ENCODE assay signal across 1 cellular context in the genomic region with DNA sequence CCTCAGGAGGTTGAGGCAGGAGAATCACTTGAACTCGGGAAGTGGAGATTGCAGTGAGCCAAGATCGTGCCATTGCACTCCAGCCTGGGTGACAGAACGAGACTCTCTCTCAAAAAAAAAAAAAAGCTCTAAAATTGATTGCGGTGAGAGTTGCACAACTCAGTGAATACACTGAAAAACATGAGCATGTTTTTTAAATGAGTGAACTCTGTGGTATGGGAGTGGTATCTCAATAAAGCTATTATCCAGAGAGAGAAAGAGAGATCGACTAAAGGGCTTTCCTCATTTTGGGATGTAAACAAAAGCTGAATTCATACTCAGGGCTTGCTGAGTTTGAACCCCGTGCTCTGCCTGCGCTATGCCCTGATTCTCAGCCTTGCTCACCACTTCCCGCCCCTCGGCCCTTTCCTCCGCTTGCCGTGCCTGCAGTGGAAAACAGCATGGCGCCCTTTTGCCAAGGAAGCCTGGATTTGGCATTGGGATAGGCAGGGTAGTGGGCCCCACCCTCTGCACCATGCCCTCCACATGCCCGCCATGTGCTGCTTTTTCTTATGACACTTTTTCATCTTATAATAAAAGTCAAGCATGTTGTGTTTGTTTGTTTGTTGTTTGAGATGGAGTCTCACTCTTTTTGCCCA.
TF ChIP-seq lines count a peak whose summit lies in the region.

No MANE protein-coding gene starts in this region.

TF ChIP-seq in GM23338, 12 proteins besides CTCF, POLR2A, EP300 and RAD21 (continued from another document):
- TF ChIP-seq ETS1 (IDR thresholded peaks at IDR 0.05) (no peak), ZNF331 (CRISPR knock-in tag; IDR thresholded peaks at IDR 0.05; ENCODE audit: low read depth) (no peak), NANOG (IDR thresholded peaks at IDR 0.05; ENCODE audit: borderline replicate concordance) (no peak), EZH2phosphoT487 (IDR thresholded peaks at IDR 0.05; ENCODE audit: unreplicated experiment) (no peak), JUNB (IDR thresholded peaks at IDR 0.05; ENCODE audit: unreplicated experiment) (no peak), REST (IDR thresholded peaks at IDR 0.05; ENCODE audit: unreplicated experiment) (no peak), POLR2AphosphoS5 (IDR thresholded peaks at IDR 0.05; ENCODE audit: low read depth) (no peak), ZNF114 (CRISPR knock-in tag; IDR thresholded peaks at IDR 0.05) (no peak)
